In the genomic region with DNA sequence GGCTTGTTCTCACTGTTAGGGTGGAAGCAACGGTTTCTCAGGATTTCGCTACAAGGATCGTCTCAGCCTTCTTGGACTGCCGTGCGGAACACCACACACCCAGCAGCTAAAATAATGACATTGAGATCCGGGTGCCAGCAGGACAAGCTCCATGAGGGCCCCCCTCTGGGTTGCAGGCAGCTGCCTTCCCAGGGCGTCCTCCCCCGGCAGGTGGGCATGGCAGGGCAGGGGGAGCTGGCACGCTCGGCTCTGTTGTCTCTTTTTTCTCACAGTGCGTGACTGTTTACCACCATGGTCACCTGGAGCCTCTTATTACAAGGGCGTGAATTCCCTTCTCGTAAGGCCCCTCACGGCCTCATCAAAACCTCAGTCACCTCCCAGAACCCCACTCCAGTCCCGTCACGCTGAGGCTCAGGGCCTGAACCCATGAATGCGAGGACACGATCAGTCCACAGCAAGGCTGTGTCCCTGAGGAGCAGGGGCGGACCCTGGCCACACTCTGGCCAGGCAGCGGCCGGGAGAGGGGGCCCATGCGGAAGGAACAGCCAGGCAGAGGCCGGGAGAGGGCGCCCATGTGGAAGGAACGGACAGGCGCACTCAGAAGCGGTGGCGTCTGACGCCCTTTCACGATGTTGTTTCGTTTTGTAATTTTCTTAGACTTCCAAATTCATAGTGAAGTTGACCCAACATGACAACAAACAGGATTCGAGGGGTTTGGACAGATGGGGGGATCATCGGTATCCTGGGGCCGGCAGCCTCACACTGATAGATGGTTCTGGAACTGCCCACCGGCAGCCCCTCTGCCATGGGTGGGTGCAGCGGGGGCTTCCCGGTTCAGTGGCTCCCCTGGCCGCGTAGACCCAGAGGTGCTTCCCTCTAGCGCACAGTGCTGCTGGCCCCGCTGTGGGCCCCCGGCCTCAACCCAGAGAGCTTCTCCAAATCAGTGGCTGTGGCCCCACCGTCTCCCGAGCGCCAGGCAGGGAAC, we compare ENCODE assay signal across 8 cellular contexts. TPM values are rescaled to one million over a fixed set of nuclear protein-coding genes. Genes with fewer than 3 reads are reported as not detected.
DNase-seq lines count a peak whose midpoint lies in the region; ATAC-seq and TF ChIP-seq lines count a peak whose summit lies in the region.

No MANE protein-coding gene starts in this region.

- H3K4me3 ChIP-seq in endodermal cell (ENCODE audit: low read length), result no peak overlapping the region
- H3K4me3 ChIP-seq in testis, result peak overlapping the region in 1 of 2 donors; percentile 25

- H3K36me3 ChIP-seq in endodermal cell (ENCODE audit: control insufficient read depth, insufficient read depth, low read length) (no peaks in the 10 kb centered on the region), testis (ENCODE audit: low read depth, missing control alignments) (no peaks in the 10 kb centered on the region)

- H3K4me1 ChIP-seq in endodermal cell (ENCODE audit: control insufficient read depth, insufficient read depth, low read length) (no peaks in the 10 kb centered on the region), testis (no peaks in the 10 kb centered on the region)

- ATAC-seq in memory B cell (ENCODE audit: low read depth) (peak; percentile 67), GM18907 (IDR thresholded peaks at IDR 0.05; ENCODE audit: unreplicated experiment) (no peak)

- no peak overlapping the region for H3K27ac Mint-ChIP-seq in endodermal cell
- H3K27ac Mint-ChIP-seq in memory B cell, result peak overlapping the region; percentile 51

- WGBS in endodermal cell (ENCODE audit: insufficient coverage in 1 of 2, insufficient read length in 1 of 2), 2 experiments, result 41 to 50% methylated on average over 28 to 45 of the region's 45 CpGs
- WGBS in testis, 2 donors, result 48 to 49% methylated on average over 45 of the region's 45 CpGs

- TF ChIP-seq POLR2A in testis (IDR thresholded peaks at IDR 0.05), result no peak

- H3K4me1 Mint-ChIP-seq in endodermal cell (peaks cover 4% of the 10 kb centered on the region), memory B cell (peaks cover 30% of the 10 kb centered on the region)

- no peaks in the 10 kb centered on the region for H3K9me3 Mint-ChIP-seq in endodermal cell
- no peaks in the 10 kb centered on the region for H3K9me3 Mint-ChIP-seq in memory B cell

- intact Hi-C loops in testis (cut with DNase I; ENCODE audit: low total_unique reads), result loop anchor here (10.0 kb wide), 1 partner anchor 186 kb away; no protein-coding TSS in a partner anchor

- H3K9me3 ChIP-seq in endodermal cell (ENCODE audit: control insufficient read depth, low read length), result no peaks in the 10 kb centered on the region
- H3K9me3 ChIP-seq in testis, result no peaks in the 10 kb centered on the region

- H3K27ac ChIP-seq in endodermal cell (ENCODE audit: low read depth, low read length), result no peak overlapping the region
- peak overlapping the region in 1 of 2 donors; percentile 25 for H3K27ac ChIP-seq in testis

- peaks cover 78% of the 10 kb centered on the region for H3K27me3 Mint-ChIP-seq in endodermal cell (ENCODE audit: insufficient read depth)
- H3K27me3 Mint-ChIP-seq in memory B cell, result peaks cover 19% of the 10 kb centered on the region

- H3K36me3 Mint-ChIP-seq in endodermal cell (ENCODE audit: low read depth) (no peaks in the 10 kb centered on the region), memory B cell (peaks cover 4% of the 10 kb centered on the region)

- H3K4me3 Mint-ChIP-seq in endodermal cell (no peak overlapping the region), memory B cell (peak overlapping the region; percentile 83)

- peaks cover 71% of the 10 kb centered on the region for H3K27me3 ChIP-seq in endodermal cell (ENCODE audit: control insufficient read depth, insufficient read depth, low read length, poor library complexity, severe bottlenecking)
- H3K27me3 ChIP-seq in testis, result no peaks in the 10 kb centered on the region

- H3K9ac ChIP-seq in endodermal cell (ENCODE audit: extremely low read depth, low read length, poor library complexity, severe bottlenecking), result no peak overlapping the region

- TF ChIP-seq CTCF in endodermal cell (conservative IDR thresholded peaks at IDR 0.05), result peak; percentile 78
- TF ChIP-seq CTCF in testis (IDR thresholded peaks at IDR 0.05), result peak in 2 of 3 experiments; percentile 43 to 55

- DNase-seq in activated CD8-positive, alpha-beta memory T cell treated with anti-CD3 and anti-CD28 coated beads for 24 hours, result peak; percentile 73
- no peak for DNase-seq in activated CD8-positive, alpha-beta memory T cell treated with anti-CD3 and anti-CD28 coated beads, Interleukin-2, amount 50 U/mL, for 48 hours
- peak; percentile 85 to 95 (median 94) for DNase-seq in NCI-H1417 (lab: John Stamatoyannopoulos, UW)
- DNase-seq in UCSD-AML1 (lab: John Stamatoyannopoulos, UW; ENCODE audit: unreplicated experiment), result peak; percentile 74
- peak; percentile 96 for DNase-seq in endodermal cell
- DNase-seq in memory B cell (ENCODE audit: low spot score in 2 of 2), result peak in 1 of 2 donors; percentile 42
- peak; percentile 79 for DNase-seq in testis

RNA-seq across cellular contexts. Expression of a gene that starts 10.0 kb away (rescaled TPM):
- total RNA-seq in endodermal cell (not detected), testis (under 1 TPM in 1 of 2 donors, not detected in 1; 0.81 TPM)
- 0.36 TPM for polyA plus RNA-seq in endodermal cell (2013, experiment 1 of 2)
- polyA plus RNA-seq in endodermal cell (2013, experiment 2 of 2), result 0.50 TPM
- 1.6 TPM for polyA plus RNA-seq in testis (ENCODE audit: insufficient read depth, low read depth, low replicate concordance)

RNA-seq across cellular contexts. Expression of a gene that starts 18.2 kb away (rescaled TPM):
- 1 to 10 TPM in 1 of 2 donors, under 1 TPM in 1; 0.97 to 2.8 TPM for total RNA-seq in endodermal cell
- 0.39 TPM for polyA plus RNA-seq in endodermal cell (2013, experiment 1 of 2)
- polyA plus RNA-seq in endodermal cell (2013, experiment 2 of 2), result 0.12 TPM
- total RNA-seq in testis, result 1 to 10 TPM; 2.2 to 2.7 TPM
- polyA plus RNA-seq in testis (ENCODE audit: insufficient read depth, low read depth, low replicate concordance), result 3.0 TPM
